ENCODE assay signal across 1 cellular context in the genomic region with DNA sequence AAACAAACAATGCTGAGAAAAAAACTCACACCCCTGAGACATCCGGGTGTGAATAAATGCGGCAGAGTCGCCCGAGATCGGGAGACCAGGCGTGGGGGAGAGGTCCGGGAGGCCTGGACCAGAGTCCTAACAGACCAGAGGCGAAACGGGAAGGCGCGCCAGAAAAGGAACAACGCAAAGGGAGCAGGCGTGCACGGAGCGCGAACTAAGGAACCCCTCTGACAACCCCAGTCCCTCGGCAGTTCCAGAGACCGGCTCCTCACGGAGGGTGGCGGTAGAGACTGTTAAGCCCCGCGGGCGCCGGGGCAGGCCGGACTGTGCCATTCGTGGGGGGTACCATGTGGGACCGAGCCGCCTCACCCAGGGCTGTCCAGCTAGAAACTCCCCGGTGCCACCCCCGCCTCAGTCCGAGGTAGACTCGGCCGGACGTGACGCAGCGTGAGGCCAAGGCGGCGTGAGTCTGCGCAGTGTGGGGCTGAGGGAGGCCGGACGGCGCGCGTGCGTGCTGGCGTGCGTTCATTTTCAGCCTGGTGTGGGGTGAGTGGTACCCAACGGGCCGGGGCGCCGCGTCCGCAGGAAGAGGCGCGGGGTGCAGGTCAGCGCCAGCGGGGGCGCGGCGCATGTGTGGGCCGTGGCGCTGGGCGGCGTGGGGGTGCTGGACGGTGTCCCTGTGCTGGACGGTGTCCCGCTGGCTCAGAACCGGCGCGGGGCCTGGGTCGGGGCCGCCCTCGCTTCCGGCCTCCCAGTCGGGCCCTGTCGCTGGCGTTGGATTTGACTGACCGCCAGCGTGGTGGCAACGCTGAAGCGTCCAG.
TF ChIP-seq lines count a peak whose summit lies in the region.

A gene (plus strand): TSS at position 513 of the 812 bp plus-strand sequence. CDS start 1,075 bp downstream, outside the sequence.

TF ChIP-seq in HepG2, 621 proteins besides CTCF, POLR2A, EP300 and RAD21 (continued from another document and continues in another):
- TF ChIP-seq ZNF33A (CRISPR knock-in tag; IDR thresholded peaks at IDR 0.05; ENCODE audit: borderline replicate concordance) (0 out of 2 replicates have a peak, but pooled peaks have one; percentile 57), ZNF224 (CRISPR knock-in tag; IDR thresholded peaks at IDR 0.05) (0 out of 2 replicates have a peak, but pooled peaks have one; percentile 82), NBN (conservative IDR thresholded peaks at IDR 0.05) (no peak), NPAS2 (CRISPR knock-in tag; IDR thresholded peaks at IDR 0.05; ENCODE audit: borderline replicate concordance) (no peak), ZNF34 (CRISPR knock-in tag; IDR thresholded peaks at IDR 0.05; ENCODE audit: borderline replicate concordance) (peak; percentile 98), NR2C2 (CRISPR knock-in tag; IDR thresholded peaks at IDR 0.05; ENCODE audit: borderline replicate concordance) (peak; percentile 91), SMARCE1 (IDR thresholded peaks at IDR 0.05; ENCODE audit: borderline replicate concordance) (no peak), POGZ (CRISPR knock-in tag; IDR thresholded peaks at IDR 0.05) (peak; percentile 96), RFX3 (CRISPR knock-in tag; IDR thresholded peaks at IDR 0.05) (no peak), ATAD3A (CRISPR knock-in tag; IDR thresholded peaks at IDR 0.05) (no peak), KDM2A (CRISPR knock-in tag; IDR thresholded peaks at IDR 0.05; ENCODE audit: borderline replicate concordance, low read depth) (peak; percentile 80; the same call in 1 of the 2 replicates), YEATS4 (CRISPR knock-in tag; IDR thresholded peaks at IDR 0.05; ENCODE audit: borderline replicate concordance) (peak; percentile 99), REXO4 (CRISPR knock-in tag; IDR thresholded peaks at IDR 0.05; ENCODE audit: borderline replicate concordance) (no peak; the same call in 1 of the 2 replicates), PAWR (CRISPR knock-in tag; IDR thresholded peaks at IDR 0.05; ENCODE audit: borderline replicate concordance) (0 out of 2 replicates have a peak, but pooled peaks have one; percentile 49), ZNF644 (CRISPR knock-in tag; IDR thresholded peaks at IDR 0.05; ENCODE audit: low read depth) (no peak), ZNF615 (CRISPR knock-in tag; IDR thresholded peaks at IDR 0.05; ENCODE audit: borderline replicate concordance) (peak; percentile 80; the same call in 1 of the 2 replicates), DMAP1 (CRISPR knock-in tag; IDR thresholded peaks at IDR 0.05) (peak; percentile 80), RFXAP (CRISPR knock-in tag; IDR thresholded peaks at IDR 0.05; ENCODE audit: borderline replicate concordance) (no peak), ZBTB20 (CRISPR knock-in tag; IDR thresholded peaks at IDR 0.05; ENCODE audit: borderline replicate concordance, low read depth) (peak; percentile 80), RBM22 (optimal IDR thresholded peaks at IDR 0.05; ENCODE audit: low read length) (no peak), EZH2 (conservative IDR thresholded peaks at IDR 0.05; ENCODE audit: low read depth, low read length) (no peak), AGO1 (IDR thresholded peaks at IDR 0.05; ENCODE audit: low read depth, low read length, poor library complexity, severe bottlenecking) (peak; percentile 78), ZNF235 (CRISPR knock-in tag; IDR thresholded peaks at IDR 0.05; ENCODE audit: borderline replicate concordance) (0 out of 2 replicates have a peak, but pooled peaks have one; percentile 50), KAT7 (CRISPR knock-in tag; IDR thresholded peaks at IDR 0.05; ENCODE audit: borderline replicate concordance) (peak; percentile 57; the same call in 1 of the 2 replicates), ZNF101 (CRISPR knock-in tag; IDR thresholded peaks at IDR 0.05; ENCODE audit: borderline replicate concordance, low read depth) (peak; percentile 84; the same call in 1 of the 2 replicates), XRCC5 (optimal IDR thresholded peaks at IDR 0.05; ENCODE audit: low read length) (peak; percentile 96), ADNP (CRISPR knock-in tag; IDR thresholded peaks at IDR 0.05) (0 out of 2 replicates have a peak, but pooled peaks have one; percentile 11), RNF2 (conservative IDR thresholded peaks at IDR 0.05; ENCODE audit: low read depth) (no peak; the same call in none of the 2 replicates), ARID2 (CRISPR knock-in tag; IDR thresholded peaks at IDR 0.05; ENCODE audit: borderline replicate concordance) (peak; percentile 90), KAT2B (IDR thresholded peaks at IDR 0.05; ENCODE audit: borderline replicate concordance, low read depth, low read length) (no peak), HNF4A (CRISPR knock-in tag; IDR thresholded peaks at IDR 0.05) (no peak), REPIN1 (CRISPR knock-in tag; IDR thresholded peaks at IDR 0.05; ENCODE audit: borderline replicate concordance, low read depth) (peak; percentile 99), NFRKB (IDR thresholded peaks at IDR 0.05) (no peak)
- TF ChIP-seq, protein P1, sequence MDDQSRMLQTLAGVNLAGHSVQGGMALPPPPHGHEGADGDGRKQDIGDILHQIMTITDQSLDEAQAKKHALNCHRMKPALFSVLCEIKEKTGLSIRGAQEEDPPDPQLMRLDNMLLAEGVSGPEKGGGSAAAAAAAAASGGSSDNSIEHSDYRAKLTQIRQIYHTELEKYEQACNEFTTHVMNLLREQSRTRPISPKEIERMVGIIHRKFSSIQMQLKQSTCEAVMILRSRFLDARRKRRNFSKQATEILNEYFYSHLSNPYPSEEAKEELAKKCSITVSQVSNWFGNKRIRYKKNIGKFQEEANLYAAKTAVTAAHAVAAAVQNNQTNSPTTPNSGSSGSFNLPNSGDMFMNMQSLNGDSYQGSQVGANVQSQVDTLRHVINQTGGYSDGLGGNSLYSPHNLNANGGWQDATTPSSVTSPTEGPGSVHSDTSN (CRISPR knock-in tag; IDR thresholded peaks at IDR 0.05; ENCODE audit: borderline replicate concordance): 0 out of 2 replicates have a peak, but pooled peaks have one; percentile 18
- TF ChIP-seq, protein P2, sequence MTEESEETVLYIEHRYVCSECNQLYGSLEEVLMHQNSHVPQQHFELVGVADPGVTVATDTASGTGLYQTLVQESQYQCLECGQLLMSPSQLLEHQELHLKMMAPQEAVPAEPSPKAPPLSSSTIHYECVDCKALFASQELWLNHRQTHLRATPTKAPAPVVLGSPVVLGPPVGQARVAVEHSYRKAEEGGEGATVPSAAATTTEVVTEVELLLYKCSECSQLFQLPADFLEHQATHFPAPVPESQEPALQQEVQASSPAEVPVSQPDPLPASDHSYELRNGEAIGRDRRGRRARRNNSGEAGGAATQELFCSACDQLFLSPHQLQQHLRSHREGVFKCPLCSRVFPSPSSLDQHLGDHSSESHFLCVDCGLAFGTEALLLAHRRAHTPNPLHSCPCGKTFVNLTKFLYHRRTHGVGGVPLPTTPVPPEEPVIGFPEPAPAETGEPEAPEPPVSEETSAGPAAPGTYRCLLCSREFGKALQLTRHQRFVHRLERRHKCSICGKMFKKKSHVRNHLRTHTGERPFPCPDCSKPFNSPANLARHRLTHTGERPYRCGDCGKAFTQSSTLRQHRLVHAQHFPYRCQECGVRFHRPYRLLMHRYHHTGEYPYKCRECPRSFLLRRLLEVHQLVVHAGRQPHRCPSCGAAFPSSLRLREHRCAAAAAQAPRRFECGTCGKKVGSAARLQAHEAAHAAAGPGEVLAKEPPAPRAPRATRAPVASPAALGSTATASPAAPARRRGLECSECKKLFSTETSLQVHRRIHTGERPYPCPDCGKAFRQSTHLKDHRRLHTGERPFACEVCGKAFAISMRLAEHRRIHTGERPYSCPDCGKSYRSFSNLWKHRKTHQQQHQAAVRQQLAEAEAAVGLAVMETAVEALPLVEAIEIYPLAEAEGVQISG (CRISPR knock-in tag; IDR thresholded peaks at IDR 0.05): peak; percentile 94
- TF ChIP-seq, protein P3, sequence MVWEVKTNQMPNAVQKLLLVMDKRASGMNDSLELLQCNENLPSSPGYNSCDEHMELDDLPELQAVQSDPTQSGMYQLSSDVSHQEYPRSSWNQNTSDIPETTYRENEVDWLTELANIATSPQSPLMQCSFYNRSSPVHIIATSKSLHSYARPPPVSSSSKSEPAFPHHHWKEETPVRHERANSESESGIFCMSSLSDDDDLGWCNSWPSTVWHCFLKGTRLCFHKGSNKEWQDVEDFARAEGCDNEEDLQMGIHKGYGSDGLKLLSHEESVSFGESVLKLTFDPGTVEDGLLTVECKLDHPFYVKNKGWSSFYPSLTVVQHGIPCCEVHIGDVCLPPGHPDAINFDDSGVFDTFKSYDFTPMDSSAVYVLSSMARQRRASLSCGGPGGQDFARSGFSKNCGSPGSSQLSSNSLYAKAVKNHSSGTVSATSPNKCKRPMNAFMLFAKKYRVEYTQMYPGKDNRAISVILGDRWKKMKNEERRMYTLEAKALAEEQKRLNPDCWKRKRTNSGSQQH (CRISPR knock-in tag; IDR thresholded peaks at IDR 0.05; ENCODE audit: low read depth): peak; percentile 90
- TF ChIP-seq, protein P4, sequence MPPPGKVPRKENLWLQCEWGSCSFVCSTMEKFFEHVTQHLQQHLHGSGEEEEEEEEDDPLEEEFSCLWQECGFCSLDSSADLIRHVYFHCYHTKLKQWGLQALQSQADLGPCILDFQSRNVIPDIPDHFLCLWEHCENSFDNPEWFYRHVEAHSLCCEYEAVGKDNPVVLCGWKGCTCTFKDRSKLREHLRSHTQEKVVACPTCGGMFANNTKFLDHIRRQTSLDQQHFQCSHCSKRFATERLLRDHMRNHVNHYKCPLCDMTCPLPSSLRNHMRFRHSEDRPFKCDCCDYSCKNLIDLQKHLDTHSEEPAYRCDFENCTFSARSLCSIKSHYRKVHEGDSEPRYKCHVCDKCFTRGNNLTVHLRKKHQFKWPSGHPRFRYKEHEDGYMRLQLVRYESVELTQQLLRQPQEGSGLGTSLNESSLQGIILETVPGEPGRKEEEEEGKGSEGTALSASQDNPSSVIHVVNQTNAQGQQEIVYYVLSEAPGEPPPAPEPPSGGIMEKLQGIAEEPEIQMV (CRISPR knock-in tag; IDR thresholded peaks at IDR 0.05; ENCODE audit: low read depth): peak; percentile 90; the same call in 1 of the 2 replicates
- TF ChIP-seq, protein P5, sequence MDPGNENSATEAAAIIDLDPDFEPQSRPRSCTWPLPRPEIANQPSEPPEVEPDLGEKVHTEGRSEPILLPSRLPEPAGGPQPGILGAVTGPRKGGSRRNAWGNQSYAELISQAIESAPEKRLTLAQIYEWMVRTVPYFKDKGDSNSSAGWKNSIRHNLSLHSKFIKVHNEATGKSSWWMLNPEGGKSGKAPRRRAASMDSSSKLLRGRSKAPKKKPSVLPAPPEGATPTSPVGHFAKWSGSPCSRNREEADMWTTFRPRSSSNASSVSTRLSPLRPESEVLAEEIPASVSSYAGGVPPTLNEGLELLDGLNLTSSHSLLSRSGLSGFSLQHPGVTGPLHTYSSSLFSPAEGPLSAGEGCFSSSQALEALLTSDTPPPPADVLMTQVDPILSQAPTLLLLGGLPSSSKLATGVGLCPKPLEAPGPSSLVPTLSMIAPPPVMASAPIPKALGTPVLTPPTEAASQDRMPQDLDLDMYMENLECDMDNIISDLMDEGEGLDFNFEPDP (CRISPR knock-in tag; conservative IDR thresholded peaks at IDR 0.05): 0 out of 2 replicates have a peak, but pooled peaks have one; percentile 15
- TF ChIP-seq, protein P6, sequence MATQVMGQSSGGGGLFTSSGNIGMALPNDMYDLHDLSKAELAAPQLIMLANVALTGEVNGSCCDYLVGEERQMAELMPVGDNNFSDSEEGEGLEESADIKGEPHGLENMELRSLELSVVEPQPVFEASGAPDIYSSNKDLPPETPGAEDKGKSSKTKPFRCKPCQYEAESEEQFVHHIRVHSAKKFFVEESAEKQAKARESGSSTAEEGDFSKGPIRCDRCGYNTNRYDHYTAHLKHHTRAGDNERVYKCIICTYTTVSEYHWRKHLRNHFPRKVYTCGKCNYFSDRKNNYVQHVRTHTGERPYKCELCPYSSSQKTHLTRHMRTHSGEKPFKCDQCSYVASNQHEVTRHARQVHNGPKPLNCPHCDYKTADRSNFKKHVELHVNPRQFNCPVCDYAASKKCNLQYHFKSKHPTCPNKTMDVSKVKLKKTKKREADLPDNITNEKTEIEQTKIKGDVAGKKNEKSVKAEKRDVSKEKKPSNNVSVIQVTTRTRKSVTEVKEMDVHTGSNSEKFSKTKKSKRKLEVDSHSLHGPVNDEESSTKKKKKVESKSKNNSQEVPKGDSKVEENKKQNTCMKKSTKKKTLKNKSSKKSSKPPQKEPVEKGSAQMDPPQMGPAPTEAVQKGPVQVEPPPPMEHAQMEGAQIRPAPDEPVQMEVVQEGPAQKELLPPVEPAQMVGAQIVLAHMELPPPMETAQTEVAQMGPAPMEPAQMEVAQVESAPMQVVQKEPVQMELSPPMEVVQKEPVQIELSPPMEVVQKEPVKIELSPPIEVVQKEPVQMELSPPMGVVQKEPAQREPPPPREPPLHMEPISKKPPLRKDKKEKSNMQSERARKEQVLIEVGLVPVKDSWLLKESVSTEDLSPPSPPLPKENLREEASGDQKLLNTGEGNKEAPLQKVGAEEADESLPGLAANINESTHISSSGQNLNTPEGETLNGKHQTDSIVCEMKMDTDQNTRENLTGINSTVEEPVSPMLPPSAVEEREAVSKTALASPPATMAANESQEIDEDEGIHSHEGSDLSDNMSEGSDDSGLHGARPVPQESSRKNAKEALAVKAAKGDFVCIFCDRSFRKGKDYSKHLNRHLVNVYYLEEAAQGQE (IDR thresholded peaks at IDR 0.05; ENCODE audit: borderline replicate concordance in 1 of 2, low read depth in 1 of 2, low read length in 2 of 2): peak in 1 of 2 experiments; percentile 44; a peak in 1 of 4 replicates
- TF ChIP-seq, protein P7, sequence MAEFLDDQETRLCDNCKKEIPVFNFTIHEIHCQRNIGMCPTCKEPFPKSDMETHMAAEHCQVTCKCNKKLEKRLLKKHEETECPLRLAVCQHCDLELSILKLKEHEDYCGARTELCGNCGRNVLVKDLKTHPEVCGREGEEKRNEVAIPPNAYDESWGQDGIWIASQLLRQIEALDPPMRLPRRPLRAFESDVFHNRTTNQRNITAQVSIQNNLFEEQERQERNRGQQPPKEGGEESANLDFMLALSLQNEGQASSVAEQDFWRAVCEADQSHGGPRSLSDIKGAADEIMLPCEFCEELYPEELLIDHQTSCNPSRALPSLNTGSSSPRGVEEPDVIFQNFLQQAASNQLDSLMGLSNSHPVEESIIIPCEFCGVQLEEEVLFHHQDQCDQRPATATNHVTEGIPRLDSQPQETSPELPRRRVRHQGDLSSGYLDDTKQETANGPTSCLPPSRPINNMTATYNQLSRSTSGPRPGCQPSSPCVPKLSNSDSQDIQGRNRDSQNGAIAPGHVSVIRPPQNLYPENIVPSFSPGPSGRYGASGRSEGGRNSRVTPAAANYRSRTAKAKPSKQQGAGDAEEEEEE (CRISPR knock-in tag; IDR thresholded peaks at IDR 0.05; ENCODE audit: borderline replicate concordance): no peak
- TF ChIP-seq, protein P8, sequence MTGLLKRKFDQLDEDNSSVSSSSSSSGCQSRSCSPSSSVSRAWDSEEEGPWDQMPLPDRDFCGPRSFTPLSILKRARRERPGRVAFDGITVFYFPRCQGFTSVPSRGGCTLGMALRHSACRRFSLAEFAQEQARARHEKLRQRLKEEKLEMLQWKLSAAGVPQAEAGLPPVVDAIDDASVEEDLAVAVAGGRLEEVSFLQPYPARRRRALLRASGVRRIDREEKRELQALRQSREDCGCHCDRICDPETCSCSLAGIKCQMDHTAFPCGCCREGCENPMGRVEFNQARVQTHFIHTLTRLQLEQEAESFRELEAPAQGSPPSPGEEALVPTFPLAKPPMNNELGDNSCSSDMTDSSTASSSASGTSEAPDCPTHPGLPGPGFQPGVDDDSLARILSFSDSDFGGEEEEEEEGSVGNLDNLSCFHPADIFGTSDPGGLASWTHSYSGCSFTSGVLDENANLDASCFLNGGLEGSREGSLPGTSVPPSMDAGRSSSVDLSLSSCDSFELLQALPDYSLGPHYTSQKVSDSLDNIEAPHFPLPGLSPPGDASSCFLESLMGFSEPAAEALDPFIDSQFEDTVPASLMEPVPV (CRISPR knock-in tag; IDR thresholded peaks at IDR 0.05): peak; percentile 84; the same call in 1 of the 2 replicates
- TF ChIP-seq, protein P9, sequence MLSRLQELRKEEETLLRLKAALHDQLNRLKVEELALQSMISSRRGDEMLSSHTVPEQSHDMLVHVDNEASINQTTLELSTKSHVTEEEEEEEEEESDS (CRISPR knock-in tag; IDR thresholded peaks at IDR 0.05; ENCODE audit: borderline replicate concordance): no peak
